29 cellular contexts compared by ENCODE assay signal in genomic region chr10:112290054-112290373, GRCh38. TPM values are rescaled to one million over a fixed set of nuclear protein-coding genes. Genes with fewer than 3 reads are reported as not detected.
"Had no signal": no experiment of that assay in that cellular context is flagged by ENCODE, and none has a peak within 500 bp of the region (broad histone marks: within the 10 kb centered on the region; RNA-seq: fewer than 3 reads in every experiment).

No MANE protein-coding gene starts in this region.

- H3K4me3 ChIP-seq: suprapubic skin, testis, thoracic aorta, thyroid gland, tibial artery, tibial nerve, transverse colon, upper lobe of left lung, upper lobe of right lung, uterus, vagina had no signal

- H3K9me3 ChIP-seq: suprapubic skin, testis, thoracic aorta, thyroid gland, tibial artery, tibial nerve, transverse colon, upper lobe of left lung, upper lobe of right lung, uterus, vagina had no signal

- H3K36me3 ChIP-seq: suprapubic skin, thoracic aorta, thyroid gland, tibial artery, tibial nerve, transverse colon, upper lobe of left lung, upper lobe of right lung, uterus, vagina had no signal

- DNase-seq: stimulated activated CD4-positive, alpha-beta T cell treated with anti-CD3 and anti-CD28 coated beads, Interleukin-2, amount 100 ng/mL, for 48 hours; stimulated activated CD4-positive, alpha-beta T cell treated with anti-CD3 and anti-CD28 coated beads, Interleukin-4, amount 100 ng/mL, for 1 hour; stimulated activated CD4-positive, alpha-beta T cell treated with anti-CD3 and anti-CD28 coated beads, Interleukin-4, amount 100 ng/mL, for 24 hours; stimulated activated CD4-positive, alpha-beta T cell treated with anti-CD3 and anti-CD28 coated beads, Interleukin-4, amount 100 ng/mL, for 4 hours; stimulated activated CD8-positive, alpha-beta memory T cell treated with anti-CD3 and anti-CD28 coated beads, Interleukin-4, amount 100 ng/mL, for 48 hours; stimulated activated naive B cell treated with anti-CD40 and anti-IgM and Interleukin-4, amounts not matched to agents 10 μg/mL and 1 μg/mL and 100 μg/mL, for 72 hours; stimulated activated naive CD4-positive, alpha-beta T cell; stimulated activated naive CD4-positive, alpha-beta T cell treated with Interleukin-2 at 50 U/mL for 16 hours; stimulated activated naive CD8-positive, alpha-beta T cell treated with anti-CD3 and anti-CD28 coated beads, Interleukin-15, amount 100 ng/mL, for 72 hours; stimulated activated naive CD8-positive, alpha-beta T cell treated with anti-CD3 and anti-CD28 coated beads, Interleukin-15, Interleukin-2, amounts not matched to agents 100 U/mL and 50 U/mL, for 24 hours; substantia nigra; testis; thyroid gland; tibial artery; transverse colon; trophoblast cell; upper lobe of left lung; upper lobe of right lung; uterus had no signal

- H3K27me3 ChIP-seq: testis, thyroid gland, tibial artery, tibial nerve, transverse colon, upper lobe of left lung, upper lobe of right lung, uterus, vagina had no signal

- H3K27ac ChIP-seq: suprapubic skin, testis, thoracic aorta, thyroid gland, tibial artery, tibial nerve, transverse colon, upper lobe of left lung, upper lobe of right lung, uterus, vagina had no signal

- H3K4me1 ChIP-seq: suprapubic skin, testis, tibial nerve, transverse colon, upper lobe of right lung, uterus, vagina had no signal

- ATAC-seq: stimulated activated effector memory CD8-positive, alpha-beta T cell treated with anti-CD3 and anti-CD28 coated beads, Interleukin-12 subunit alpha, Interleukin-12 subunit beta, amount 100 ng/mL, for 72 hours; stimulated activated memory B cell treated with anti-CD40 and anti-IgM and Interleukin-4, amounts not matched to agents 10 μg/mL and 1 μg/mL and 100 μg/mL, for 72 hours; stimulated activated naive B cell treated with anti-CD40 and anti-IgM and Interleukin-4, amounts not matched to agents 10 μg/mL and 1 μg/mL and 100 μg/mL, for 72 hours; stimulated activated naive CD8-positive, alpha-beta T cell treated with anti-CD3 and anti-CD28 coated beads, Interleukin-15, amount 100 ng/mL, for 72 hours; stimulated activated naive CD8-positive, alpha-beta T cell treated with anti-CD3 and anti-CD28 coated beads, Interleukin-15, Interleukin-2, amounts not matched to agents 100 U/mL and 50 U/mL, for 24 hours; upper lobe of right lung had no signal

RNA-seq across cellular contexts. Expression of gene TECTB, which starts 6.8 kb away (rescaled TPM):
- total RNA-seq: subcutaneous adipose tissue, suprapubic skin, temporal lobe, thoracic aorta, tibial nerve, transverse colon, upper lobe of left lung, upper lobe of right lung, ureter, urinary bladder, uterus, vagina had no signal
- polyA plus RNA-seq: urinary bladder had no signal
